Comparison of ENCODE assay signal across 15 cellular contexts in genomic region chr20:22303523-22303922, GRCh38.
DNase-seq lines count a peak whose midpoint lies in the region; TF ChIP-seq lines count a peak whose summit lies in the region.
"Had no signal": no experiment of that assay in that cellular context is flagged by ENCODE, and none has a peak within 500 bp of the region (broad histone marks: within the 10 kb centered on the region; RNA-seq: fewer than 3 reads in every experiment).

No MANE protein-coding gene starts in this region.

- H3K27ac ChIP-seq in GM23248 (no peak overlapping the region), RWPE1 (no peak overlapping the region), thyroid gland (no peak overlapping the region)
- H3K27ac ChIP-seq: gastrocnemius medialis had no signal

- in situ Hi-C loops in GM23248 (cut with MboI), result no loop called here

- H2AFZ ChIP-seq in GM23248, result no peak overlapping the region

- 31 to 34% methylated on average over 3 of the region's 3 CpGs for WGBS in GM23248 (ENCODE audit: low coverage in 1 of 2, low lambda C conversion rate in 2 of 2, missing lambda C conversion rate in 2 of 2), 2 experiments
- whole genome bisulfite sequencing in thyroid gland, 2 donors, result 73 to 81% methylated on average over 3 of the region's 3 CpGs

- TF ChIP-seq CTCF in RWPE1 (conservative IDR thresholded peaks at IDR 0.05; ENCODE audit: low read depth) (peak; percentile 19; the same call in 1 of the 2 replicates), thyroid gland (IDR thresholded peaks at IDR 0.05) (peak in 1 of 6 experiments; percentile 5)

- H3K79me2 ChIP-seq in GM23248 (ENCODE audit: insufficient read depth), result no peaks in the 10 kb centered on the region

- POLR2A ChIA-PET in RWPE1 (lab: Yijun Ruan, JAX; ENCODE audit: low non-redundant PET), result no interaction called here

- TF ChIP-seq POLR2A in thyroid gland (IDR thresholded peaks at IDR 0.05), result no peak

- no peak overlapping the region for H3K4me2 ChIP-seq in GM23248 (ENCODE audit: unreplicated experiment)

- no peak overlapping the region for H3K4me3 ChIP-seq in GM23248
- no peak overlapping the region for H3K4me3 ChIP-seq in thyroid gland (replicated peaks in 1 of 3)
- H3K4me3 ChIP-seq: gastrocnemius medialis had no signal

- H3K4me1 ChIP-seq in GM23248 (ENCODE audit: insufficient read depth) (no peaks in the 10 kb centered on the region), thyroid gland (peaks cover 0 to 21% of the 10 kb centered on the region in 2 donors)
- H3K4me1 ChIP-seq: gastrocnemius medialis had no signal

- DNase-seq in COLO829 (ENCODE audit: low spot score) (peak; percentile 20), GM23248 (peak; percentile 17), RWPE1 (ENCODE audit: low spot score) (no peak), iPS-NIHi7 (ENCODE audit: extremely low spot score) (peak; percentile 52), MV-4-11 (lab: John Stamatoyannopoulos, UW) (no peak), OCI-M2 (lab: John Stamatoyannopoulos, UW; ENCODE audit: unreplicated experiment) (no peak), thyroid gland (no peak), DMS79 treated with DMSO at 0.1 percent for 48 hours (lab: John Stamatoyannopoulos, UW) (no peak)
- DNase-seq: activated CD4-positive, CD25-positive, alpha-beta regulatory T cell; activated T-cell treated with anti-CD3 and anti-CD28 coated beads, Interleukin-2, amount 50 U/mL, for 1 hour; amniotic stem cell; COR-L47; gastrocnemius medialis; natural killer cell; SIG-M5 had no signal

- no peaks in the 10 kb centered on the region for H3K9me2 ChIP-seq in GM23248 (ENCODE audit: insufficient read depth)

- CTCF ChIA-PET in RWPE1 (lab: Yijun Ruan, JAX), result interaction anchor here (0.7 kb wide), 1 partner anchor 1503 kb away, joined by 3 read pairs; no protein-coding TSS in a partner anchor

- no peaks in the 10 kb centered on the region for H3F3A ChIP-seq in GM23248 (ENCODE audit: insufficient read depth)

- no peaks in the 10 kb centered on the region for H4K20me1 ChIP-seq in GM23248 (ENCODE audit: insufficient read depth)

- intact Hi-C loops in thyroid gland (cut with DNase I), result no loop called here

- H3K36me3 ChIP-seq in GM23248 (ENCODE audit: low read depth), result no peaks in the 10 kb centered on the region
- no peaks in the 10 kb centered on the region for H3K36me3 ChIP-seq in thyroid gland
- H3K36me3 ChIP-seq: gastrocnemius medialis had no signal

- H3K9ac ChIP-seq in GM23248, result no peak overlapping the region

- H3K9me3 ChIP-seq in GM23248 (ENCODE audit: low read depth), result no peaks in the 10 kb centered on the region
- H3K9me3 ChIP-seq in thyroid gland, result no peaks in the 10 kb centered on the region
- H3K9me3 ChIP-seq: gastrocnemius medialis had no signal

- no peaks in the 10 kb centered on the region for H3K27me3 ChIP-seq in GM23248 (replicated peaks; ENCODE audit: insufficient read depth)
- no peaks in the 10 kb centered on the region for H3K27me3 ChIP-seq in thyroid gland
- H3K27me3 ChIP-seq: gastrocnemius medialis had no signal

Comparison
In these comparisons a context has a peak if more than half of its experiments do, and no peak if none do; other contexts are left out.
1. DNase-seq: peak in COLO829 (single experiment), GM23248 (single experiment) and iPS-NIHi7 (single experiment); none in RWPE1 (single experiment), MV-4-11 (single experiment), OCI-M2 (single experiment), thyroid gland (0 of 2) and DMS79 treated with DMSO at 0.1 percent for 48 hours (single experiment).